In genomic region chr10:28564905-28565304, GRCh38 we compare ENCODE assay signal across 10 cellular contexts. TPM values are rescaled to one million over a fixed set of nuclear protein-coding genes. Genes with fewer than 3 reads are reported as not detected.
DNase-seq lines count a peak whose midpoint lies in the region; ATAC-seq and TF ChIP-seq lines count a peak whose summit lies in the region.
"Had no signal": no experiment of that assay in that cellular context is flagged by ENCODE, and none has a peak within 500 bp of the region (broad histone marks: within the 10 kb centered on the region; RNA-seq: fewer than 3 reads in every experiment).

No MANE protein-coding gene starts in this region.

- TF ChIP-seq CTCF in nephron (IDR thresholded peaks at IDR 0.05; ENCODE audit: unreplicated experiment in 3 of 3) = no peak

- H3K27me3 Mint-ChIP-seq in activated T-cell treated with anti-CD3 and anti-CD28 coated beads, Interleukin-2, amount 50 U/mL, for 72 hours (ENCODE audit: low read depth) = no peaks in the 10 kb centered on the region
- H3K27me3 Mint-ChIP-seq in activated T-helper 17 cell treated with anti-CD3 and anti-CD28 coated beads, Interleukin-2, amount 50 U/mL, for 72 hours = no peaks in the 10 kb centered on the region
- no peaks in the 10 kb centered on the region for H3K27me3 Mint-ChIP-seq in nephron (ENCODE audit: low read depth)

- H3K27ac Mint-ChIP-seq in activated T-cell treated with anti-CD3 and anti-CD28 coated beads, Interleukin-2, amount 50 U/mL, for 72 hours = no peak overlapping the region
- no peak overlapping the region for H3K27ac Mint-ChIP-seq in activated T-helper 17 cell treated with anti-CD3 and anti-CD28 coated beads, Interleukin-2, amount 50 U/mL, for 72 hours
- peak overlapping the region; percentile 22 to 51 (median 30) for H3K27ac Mint-ChIP-seq in nephron
- H3K27ac Mint-ChIP-seq: activated naive CD4-positive, alpha-beta T cell treated with anti-CD3 and anti-CD28 coated beads for 36 hours had no signal

- no peak for TF ChIP-seq POLR2A in GM18505 (IDR thresholded peaks at IDR 0.05; ENCODE audit: borderline replicate concordance, extremely low read depth, insufficient read depth, insufficient read length)

- peaks cover 6 to 29% of the 10 kb centered on the region in 2 donors for H3K36me3 Mint-ChIP-seq in activated T-cell treated with anti-CD3 and anti-CD28 coated beads, Interleukin-2, amount 50 U/mL, for 72 hours (ENCODE audit: insufficient read depth in 2 of 2)
- H3K36me3 Mint-ChIP-seq in activated T-helper 17 cell treated with anti-CD3 and anti-CD28 coated beads, Interleukin-2, amount 50 U/mL, for 72 hours (ENCODE audit: low read depth) = peaks cover 94% of the 10 kb centered on the region
- peaks cover 47% of the 10 kb centered on the region for H3K36me3 Mint-ChIP-seq in nephron (ENCODE audit: low read depth)

- H3K9me3 Mint-ChIP-seq in activated T-cell treated with anti-CD3 and anti-CD28 coated beads, Interleukin-2, amount 50 U/mL, for 72 hours = peaks cover 0 to 1% of the 10 kb centered on the region in 2 donors
- H3K9me3 Mint-ChIP-seq in activated T-helper 17 cell treated with anti-CD3 and anti-CD28 coated beads, Interleukin-2, amount 50 U/mL, for 72 hours = peaks cover 4% of the 10 kb centered on the region
- no peaks in the 10 kb centered on the region for H3K9me3 Mint-ChIP-seq in nephron
- H3K9me3 Mint-ChIP-seq: activated naive CD4-positive, alpha-beta T cell treated with anti-CD3 and anti-CD28 coated beads for 36 hours had no signal

- peak; percentile 72 to 74 for ATAC-seq in activated T-cell treated with anti-CD3 and anti-CD28 coated beads, Interleukin-2, amount 50 U/mL, for 72 hours (replicated peaks in 1 of 2)
- ATAC-seq in HG02798 (IDR thresholded peaks at IDR 0.05; ENCODE audit: poor library complexity, unreplicated experiment) = peak; percentile 29
- ATAC-seq in activated T-helper 17 cell treated with anti-CD3 and anti-CD28 coated beads, Interleukin-2, amount 50 U/mL, for 72 hours (replicated peaks) = peak; percentile 72
- no peak for ATAC-seq in GM18505 (IDR thresholded peaks at IDR 0.05; ENCODE audit: unreplicated experiment)

- no peak for DNase-seq in activated T-cell treated with anti-CD3 and anti-CD28 coated beads, Interleukin-2, amount 50 U/mL, for 72 hours
- no peak for DNase-seq in activated T-cell treated with anti-CD3 and anti-CD28 coated beads for 4 hours
- no peak for DNase-seq in NCI-H2171 treated with DMSO at 0.1 percent for 48 hours (lab: John Stamatoyannopoulos, UW)
- DNase-seq in NK-92 treated with Interleukin-12 subunit alpha and Interleukin-12 subunit beta, amount 100 ng/mL, for 24 hours (lab: John Stamatoyannopoulos, UW) = no peak
- DNase-seq: activated CD4-positive, alpha-beta T cell treated with anti-CD3 and anti-CD28 coated beads for 48 hours; activated naive CD4-positive, alpha-beta T cell treated with anti-CD3 and anti-CD28 coated beads for 36 hours had no signal

- H3K4me3 Mint-ChIP-seq in activated T-cell treated with anti-CD3 and anti-CD28 coated beads, Interleukin-2, amount 50 U/mL, for 72 hours = peak overlapping the region in 1 of 2 donors; percentile 45
- H3K4me3 Mint-ChIP-seq in activated T-helper 17 cell treated with anti-CD3 and anti-CD28 coated beads, Interleukin-2, amount 50 U/mL, for 72 hours = peak overlapping the region; percentile 15
- H3K4me3 Mint-ChIP-seq in nephron = no peak overlapping the region
- H3K4me3 Mint-ChIP-seq: activated naive CD4-positive, alpha-beta T cell treated with anti-CD3 and anti-CD28 coated beads for 36 hours had no signal

- H3K4me1 Mint-ChIP-seq in activated T-cell treated with anti-CD3 and anti-CD28 coated beads, Interleukin-2, amount 50 U/mL, for 72 hours (ENCODE audit: low read depth) = peaks cover 67% of the 10 kb centered on the region
- peaks cover 39% of the 10 kb centered on the region for H3K4me1 Mint-ChIP-seq in activated T-helper 17 cell treated with anti-CD3 and anti-CD28 coated beads, Interleukin-2, amount 50 U/mL, for 72 hours
- H3K4me1 Mint-ChIP-seq in nephron = peaks cover 35% of the 10 kb centered on the region

RNA-seq across cellular contexts. Expression of gene WAC, which starts 32.0 kb away (rescaled TPM):
- total RNA-seq in activated T-cell treated with anti-CD3 and anti-CD28 coated beads, Interleukin-2, amount 50 U/mL, for 72 hours = 100 to 1,000 TPM; 173 to 194 TPM
- 100 to 1,000 TPM; 119 to 123 TPM for total RNA-seq in activated T-helper 17 cell treated with anti-CD3 and anti-CD28 coated beads, Interleukin-2, amount 50 U/mL, for 72 hours

Comparison
In these comparisons a context has a peak if more than half of its experiments do, and no peak if none do; other contexts are left out.
1. H3K27ac Mint-ChIP-seq: peak in nephron (3 of 3); none in activated T-cell treated with anti-CD3 and anti-CD28 coated beads, Interleukin-2, amount 50 U/mL, for 72 hours (single experiment) and activated T-helper 17 cell treated with anti-CD3 and anti-CD28 coated beads, Interleukin-2, amount 50 U/mL, for 72 hours (single experiment).